ENCODE assay signal across 8 cellular contexts in the genomic region with DNA sequence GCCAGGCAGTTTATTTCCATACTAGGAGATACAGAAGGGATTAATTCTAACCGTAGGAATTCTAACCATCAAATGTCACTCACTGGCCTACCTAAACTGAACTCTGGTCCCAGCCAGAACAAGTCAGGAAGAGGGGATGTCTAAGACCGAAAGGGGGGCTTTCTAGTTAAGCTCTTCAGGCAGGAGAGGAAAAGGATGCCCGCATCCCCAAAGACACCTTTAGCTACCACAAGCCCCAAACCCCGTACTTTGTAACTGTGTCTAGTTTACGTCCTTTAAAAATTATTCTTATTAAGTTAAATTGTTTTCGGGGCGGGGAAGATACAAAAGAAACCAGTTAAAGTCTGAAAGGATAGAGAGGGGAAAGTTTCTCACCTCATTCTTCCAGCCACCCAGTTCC. TPM values are rescaled to one million over a fixed set of nuclear protein-coding genes. Genes with fewer than 3 reads are reported as not detected.
A peak's percentile ranks its signal among the peaks of the same experiment; 100 is the strongest.
DNase-seq lines count a peak whose midpoint lies in the region; ATAC-seq, FAIRE-seq and TF ChIP-seq lines count a peak whose summit lies in the region.

No MANE protein-coding gene starts in this region.

- H3K9me3 Mint-ChIP-seq in activated T-cell treated with anti-CD3 and anti-CD28 coated beads, Interleukin-2, amount 50 U/mL, for 4 hours = no peaks in the 10 kb centered on the region
- H3K9me3 Mint-ChIP-seq in activated naive CD8-positive, alpha-beta T cell treated with anti-CD3 and anti-CD28 coated beads, Interleukin-2, amount 50 U/mL, for 24 hours = no peaks in the 10 kb centered on the region

- 48% methylated on average over 7 of the region's 7 CpGs for WGBS in right lobe of liver (ENCODE audit: insufficient coverage, low coverage, low lambda C conversion rate, missing lambda C conversion rate)

- H3K27me3 Mint-ChIP-seq in activated T-cell treated with anti-CD3 and anti-CD28 coated beads, Interleukin-2, amount 50 U/mL, for 4 hours (ENCODE audit: low read depth) = no peaks in the 10 kb centered on the region
- H3K27me3 Mint-ChIP-seq in activated naive CD8-positive, alpha-beta T cell treated with anti-CD3 and anti-CD28 coated beads, Interleukin-2, amount 50 U/mL, for 24 hours = no peaks in the 10 kb centered on the region

- no peak for TF ChIP-seq POLR2A in right lobe of liver (IDR thresholded peaks at IDR 0.05)

- no peak for FAIRE-seq in urothelium cell line (lab: Jason Lieb, UNC)

- peaks cover 37% of the 10 kb centered on the region for H3K4me1 Mint-ChIP-seq in activated T-cell treated with anti-CD3 and anti-CD28 coated beads, Interleukin-2, amount 50 U/mL, for 4 hours (ENCODE audit: low read depth)
- H3K4me1 Mint-ChIP-seq in activated naive CD8-positive, alpha-beta T cell treated with anti-CD3 and anti-CD28 coated beads, Interleukin-2, amount 50 U/mL, for 24 hours = peaks cover 36% of the 10 kb centered on the region

- H3K4me3 ChIP-seq in right lobe of liver = peak overlapping the region in 2 of 3 donors; percentile 75 to 94
- H3K4me3 ChIP-seq in tibial artery = peak overlapping the region; percentile 80 to 94

- H3K27ac ChIP-seq in right lobe of liver (peak overlapping the region in 1 of 3 donors; percentile 99), tibial artery (peak overlapping the region; percentile 98)

- H3K4me3 Mint-ChIP-seq in activated T-cell treated with anti-CD3 and anti-CD28 coated beads, Interleukin-2, amount 50 U/mL, for 4 hours = peak overlapping the region; percentile 97
- H3K4me3 Mint-ChIP-seq in activated naive CD8-positive, alpha-beta T cell treated with anti-CD3 and anti-CD28 coated beads, Interleukin-2, amount 50 U/mL, for 24 hours = peak overlapping the region; percentile 94

- peaks cover 0 to 10% (median 0%) of the 10 kb centered on the region in 4 donors for H3K4me1 ChIP-seq in right lobe of liver
- H3K4me1 ChIP-seq in tibial artery = peaks cover 0 to 60% (median 19%) of the 10 kb centered on the region in 4 donors

- no peaks in the 10 kb centered on the region for H3K27me3 ChIP-seq in right lobe of liver
- no peaks in the 10 kb centered on the region for H3K27me3 ChIP-seq in tibial artery

- no peak for TF ChIP-seq CTCF in right lobe of liver (IDR thresholded peaks at IDR 0.05)
- TF ChIP-seq CTCF in tibial artery (IDR thresholded peaks at IDR 0.05) = no peak

- no peak for ATAC-seq in activated T-cell treated with anti-CD3 and anti-CD28 coated beads, Interleukin-2, amount 50 U/mL, for 4 hours
- no peak for ATAC-seq in activated naive CD8-positive, alpha-beta T cell treated with anti-CD3 and anti-CD28 coated beads, Interleukin-2, amount 50 U/mL, for 24 hours
- no peak for ATAC-seq in right lobe of liver

- H3K9me3 ChIP-seq in right lobe of liver (no peaks in the 10 kb centered on the region), tibial artery (no peaks in the 10 kb centered on the region)

- H3K36me3 ChIP-seq in right lobe of liver = no peaks in the 10 kb centered on the region
- no peaks in the 10 kb centered on the region for H3K36me3 ChIP-seq in tibial artery

- no peak overlapping the region for H3K27ac Mint-ChIP-seq in activated naive CD8-positive, alpha-beta T cell treated with anti-CD3 and anti-CD28 coated beads, Interleukin-2, amount 50 U/mL, for 24 hours

- intact Hi-C loops in right lobe of liver (cut with DNase I) (no loop called here), tibial artery (cut with DNase I; ENCODE audit: low total_unique reads) (loop anchor here (10.0 kb wide), 1 partner anchor 244 kb away; no protein-coding TSS in a partner anchor)

- no peak for DNase-seq in activated T-cell treated with anti-CD3 and anti-CD28 coated beads, Interleukin-2, amount 50 U/mL, for 4 hours
- no peak for DNase-seq in activated T-cell treated with anti-CD3 and anti-CD28 coated beads, Interleukin-2, amount 50 U/mL, for 48 hours
- DNase-seq in activated naive CD8-positive, alpha-beta T cell treated with anti-CD3 and anti-CD28 coated beads, Interleukin-2, amount 50 U/mL, for 24 hours = no peak
- DNase-seq in right lobe of liver = no peak
- DNase-seq in tibial artery = no peak
- DNase-seq in effector CD8-positive, alpha-beta T cell (lab: John Stamatoyannopoulos, UW) = no peak
- no peak for DNase-seq in NCI-H2107 treated with DMSO at 0.1 percent for 48 hours (lab: John Stamatoyannopoulos, UW; ENCODE audit: unreplicated experiment)
- DNase-seq in urothelium cell line (ENCODE audit: low spot score) = no peak

- no peaks in the 10 kb centered on the region for H3K36me3 Mint-ChIP-seq in activated T-cell treated with anti-CD3 and anti-CD28 coated beads, Interleukin-2, amount 50 U/mL, for 4 hours (ENCODE audit: insufficient read depth)
- no peaks in the 10 kb centered on the region for H3K36me3 Mint-ChIP-seq in activated naive CD8-positive, alpha-beta T cell treated with anti-CD3 and anti-CD28 coated beads, Interleukin-2, amount 50 U/mL, for 24 hours (ENCODE audit: low read depth)

RNA-seq across cellular contexts. Expression of a gene that starts 1.2 kb away (rescaled TPM):
- total RNA-seq in activated T-cell treated with anti-CD3 and anti-CD28 coated beads, Interleukin-2, amount 50 U/mL, for 4 hours = 10 to 100 TPM; 22.9 to 24.3 (median 24.1) TPM
- 10 to 100 TPM; 14.4 to 19.8 (median 17.6) TPM for total RNA-seq in right lobe of liver

RNA-seq across cellular contexts. Expression of a gene that starts 39.3 kb away (rescaled TPM):
- 10 to 100 TPM; 63.0 to 72.7 (median 68.9) TPM for total RNA-seq in activated T-cell treated with anti-CD3 and anti-CD28 coated beads, Interleukin-2, amount 50 U/mL, for 4 hours
- total RNA-seq in right lobe of liver = 1 to 10 TPM; 1.1 to 3.6 (median 1.5) TPM

RNA-seq across cellular contexts. Expression of a gene that starts 44.6 kb away (rescaled TPM):
- total RNA-seq in activated T-cell treated with anti-CD3 and anti-CD28 coated beads, Interleukin-2, amount 50 U/mL, for 4 hours = under 1 TPM in 1 of 3 donors, not detected in 2; 0.03 TPM
- under 1 TPM in 4 of 6 experiments, not detected in 2; 0.05 to 0.11 (median 0.07) TPM for total RNA-seq in right lobe of liver

Comparison
In these comparisons a context has a peak if more than half of its experiments do, and no peak if none do; other contexts are left out.
1. RNA of a gene that starts 39.3 kb away (total RNA-seq): 63.0 to 72.7 TPM in activated T-cell treated with anti-CD3 and anti-CD28 coated beads, Interleukin-2, amount 50 U/mL, for 4 hours; 1.1 to 3.6 TPM in right lobe of liver; every median in the first group is over 10 times any median in the second.